9 cellular contexts compared by ENCODE assay signal in the genomic region with DNA sequence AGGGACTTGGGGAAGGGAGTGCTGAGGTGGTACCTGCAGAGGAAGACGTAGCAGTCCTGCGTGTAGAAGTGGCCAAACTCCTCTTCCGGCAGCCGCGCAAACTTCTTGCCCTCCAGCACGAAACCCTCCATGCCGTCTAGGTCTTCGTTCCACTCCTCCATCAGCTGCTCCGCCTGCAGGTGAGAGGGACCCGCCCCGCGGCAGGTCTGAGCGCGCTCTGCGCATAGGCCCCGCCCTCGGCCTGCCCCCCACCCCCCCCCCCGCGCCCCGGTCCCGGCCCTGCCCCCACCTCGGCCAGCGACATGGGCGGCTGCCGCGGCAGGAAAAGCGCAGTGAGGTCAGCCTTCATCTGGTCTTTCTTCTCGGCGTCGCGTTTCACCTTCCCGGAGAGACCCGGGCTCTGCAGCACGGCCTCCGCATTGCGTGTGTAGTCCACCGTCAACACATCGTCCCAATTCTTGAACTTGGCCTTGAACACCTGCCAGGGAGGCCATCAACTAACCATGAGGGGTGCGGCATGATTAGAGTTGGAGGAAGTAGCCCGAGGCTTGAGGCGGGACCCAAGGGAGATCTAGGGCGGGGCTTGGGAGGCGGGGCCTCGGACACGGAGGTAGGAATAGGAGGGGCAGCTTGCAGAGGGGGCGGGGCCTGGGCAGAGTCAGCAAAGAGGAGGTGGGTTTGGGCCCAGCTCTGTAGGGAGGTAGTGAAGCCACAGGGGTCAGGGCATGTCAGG. TPM values are rescaled to one million over a fixed set of nuclear protein-coding genes. Genes with fewer than 3 reads are reported as not detected.
DNase-seq lines count a peak whose midpoint lies in the region; FAIRE-seq and TF ChIP-seq lines count a peak whose summit lies in the region.
"Had no signal": no experiment of that assay in that cellular context is flagged by ENCODE, and none has a peak within 500 bp of the region (broad histone marks: within the 10 kb centered on the region; RNA-seq: fewer than 3 reads in every experiment).

No MANE protein-coding gene starts in this region.

- intact Hi-C loops in activated CD4-positive, alpha-beta T cell treated with anti-CD3 and anti-CD28 coated beads, Interleukin-2, amount 10 ng/mL, durations not matched to agents 24 days and 14 days (cut with micrococcal nuclease), result no loop called here
- intact Hi-C loops in posterior cingulate gyrus (cut with DNase I), result no loop called here

- H3K27me3 Mint-ChIP-seq in activated CD4-positive, alpha-beta T cell treated with anti-CD3 and anti-CD28 coated beads, Interleukin-2, amount 10 ng/mL, durations not matched to agents 24 days and 14 days, result no peaks in the 10 kb centered on the region
- H3K27me3 Mint-ChIP-seq in type B pancreatic cell, result no peaks in the 10 kb centered on the region
- H3K27me3 Mint-ChIP-seq: CD4-positive, alpha-beta memory T cell had no signal

- no peaks in the 10 kb centered on the region for H3K27me3 ChIP-seq in bronchial epithelial cell (ENCODE audit: control insufficient read depth, insufficient read depth, low read length)

- H3K36me3 ChIP-seq in bronchial epithelial cell (ENCODE audit: control insufficient read depth, insufficient read depth, low read length), result peaks cover 49% of the 10 kb centered on the region

- peaks cover 44% of the 10 kb centered on the region for H3K36me3 Mint-ChIP-seq in activated CD4-positive, alpha-beta T cell treated with anti-CD3 and anti-CD28 coated beads, Interleukin-2, amount 10 ng/mL, durations not matched to agents 24 days and 14 days (ENCODE audit: low read depth)
- H3K36me3 Mint-ChIP-seq in type B pancreatic cell, result peaks cover 12% of the 10 kb centered on the region

- H3K27ac Mint-ChIP-seq in activated CD4-positive, alpha-beta T cell treated with anti-CD3 and anti-CD28 coated beads, Interleukin-2, amount 10 ng/mL, durations not matched to agents 24 days and 14 days, result no peak overlapping the region
- peak overlapping the region; percentile 95 for H3K27ac Mint-ChIP-seq in type B pancreatic cell

- peaks cover 6% of the 10 kb centered on the region for H3K4me1 Mint-ChIP-seq in activated CD4-positive, alpha-beta T cell treated with anti-CD3 and anti-CD28 coated beads, Interleukin-2, amount 10 ng/mL, durations not matched to agents 24 days and 14 days
- peaks cover 15% of the 10 kb centered on the region for H3K4me1 Mint-ChIP-seq in type B pancreatic cell (ENCODE audit: unreplicated experiment)

- H3K9me3 Mint-ChIP-seq in activated CD4-positive, alpha-beta T cell treated with anti-CD3 and anti-CD28 coated beads, Interleukin-2, amount 10 ng/mL, durations not matched to agents 24 days and 14 days, result no peaks in the 10 kb centered on the region
- no peaks in the 10 kb centered on the region for H3K9me3 Mint-ChIP-seq in type B pancreatic cell
- H3K9me3 Mint-ChIP-seq: CD4-positive, alpha-beta memory T cell had no signal

- H3K4me3 Mint-ChIP-seq in activated CD4-positive, alpha-beta T cell treated with anti-CD3 and anti-CD28 coated beads, Interleukin-2, amount 10 ng/mL, durations not matched to agents 24 days and 14 days, result no peak overlapping the region
- peak overlapping the region; percentile 85 for H3K4me3 Mint-ChIP-seq in type B pancreatic cell
- H3K4me3 Mint-ChIP-seq: CD4-positive, alpha-beta memory T cell had no signal

- peak overlapping the region; percentile 21 for H3K4me3 ChIP-seq in bronchial epithelial cell (ENCODE audit: low read depth, low read length)

- TF ChIP-seq CTCF in bronchial epithelial cell (IDR thresholded peaks at IDR 0.05; ENCODE audit: insufficient read depth, low read length, severe bottlenecking), result peak; percentile 24
- TF ChIP-seq CTCF in type B pancreatic cell (conservative IDR thresholded peaks at IDR 0.05), result no peak

- FAIRE-seq in bronchial epithelial cell (lab: Jason Lieb, UNC), result peak; percentile 62

- peak; percentile 83 for DNase-seq in activated CD4-positive, alpha-beta T cell treated with anti-CD3 and anti-CD28 coated beads, Interleukin-2, amount 10 ng/mL, durations not matched to agents 24 days and 14 days
- DNase-seq in activated CD4-positive, alpha-beta T cell treated with anti-CD3 and anti-CD28 coated beads for 4 hours, result no peak
- DNase-seq in NCI-H69 (lab: John Stamatoyannopoulos, UW) (peak; percentile 89), bronchial epithelial cell (ENCODE audit: low read depth) (peak; percentile 82), left kidney (ENCODE audit: low read depth, low spot score) (peak; percentile 93), type B pancreatic cell (ENCODE audit: extremely low spot score, unreplicated experiment) (no peak), posterior cingulate gyrus (no peak), Ammon's horn (ENCODE audit: low spot score) (no peak)

RNA-seq across cellular contexts. Expression of a gene that starts 11.5 kb away (rescaled TPM):
- total RNA-seq in activated CD4-positive, alpha-beta T cell treated with anti-CD3 and anti-CD28 coated beads, Interleukin-2, amount 10 ng/mL, durations not matched to agents 24 days and 14 days, result 266 and 275 TPM in 2 replicates
- total RNA-seq in bronchial epithelial cell (339 and 517 TPM in 2 replicates), type B pancreatic cell (ENCODE audit: low replicate concordance) (248 and 320 TPM in 2 replicates)

RNA-seq across cellular contexts. Expression of a gene that starts 13.4 kb away (rescaled TPM):
- 4.3 and 6.0 TPM in 2 replicates for total RNA-seq in activated CD4-positive, alpha-beta T cell treated with anti-CD3 and anti-CD28 coated beads, Interleukin-2, amount 10 ng/mL, durations not matched to agents 24 days and 14 days
- total RNA-seq in bronchial epithelial cell (21.1 and 23.0 TPM in 2 replicates), type B pancreatic cell (ENCODE audit: low replicate concordance) (17.9 and 31.2 TPM in 2 replicates)

RNA-seq across cellular contexts. Expression of a gene that starts 21.6 kb away (rescaled TPM):
- total RNA-seq in activated CD4-positive, alpha-beta T cell treated with anti-CD3 and anti-CD28 coated beads, Interleukin-2, amount 10 ng/mL, durations not matched to agents 24 days and 14 days, result 23.1 and 23.5 TPM in 2 replicates
- 20.0 and 23.2 TPM in 2 replicates for total RNA-seq in bronchial epithelial cell
- total RNA-seq in type B pancreatic cell (ENCODE audit: low replicate concordance), result 35.1 and 61.2 TPM in 2 replicates

Comparison
In these comparisons a context has a peak if more than half of its experiments do, and no peak if none do; other contexts are left out.
1. DNase-seq: peak in activated CD4-positive, alpha-beta T cell treated with anti-CD3 and anti-CD28 coated beads, Interleukin-2, amount 10 ng/mL, durations not matched to agents 24 days and 14 days (single experiment), NCI-H69 (single experiment), bronchial epithelial cell (single experiment) and left kidney (single experiment); none in activated CD4-positive, alpha-beta T cell treated with anti-CD3 and anti-CD28 coated beads for 4 hours (0 of 2), type B pancreatic cell (single experiment), posterior cingulate gyrus (0 of 10) and Ammon's horn (single experiment).